ENCODE assay signal across 26 cellular contexts in the genomic region with DNA sequence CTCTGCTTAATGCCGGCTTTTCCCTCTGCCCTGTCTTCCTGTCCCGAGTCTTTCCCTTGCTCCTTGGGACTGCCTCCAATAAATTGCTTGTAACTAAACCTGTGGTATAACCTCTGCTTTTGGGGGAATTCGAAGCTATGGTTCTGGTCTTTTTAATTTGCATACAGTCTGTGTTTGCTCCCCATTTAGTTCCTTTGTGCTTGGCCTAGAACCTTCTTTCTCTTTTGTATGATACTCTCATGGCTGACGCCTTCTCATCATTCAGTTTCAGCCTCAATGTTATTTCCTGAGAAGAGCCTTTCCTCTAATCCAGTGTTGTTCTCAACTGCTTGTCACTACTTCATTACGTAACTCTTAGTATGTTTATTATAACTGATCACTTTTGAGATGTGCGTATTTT.
A peak's percentile ranks its signal among the peaks of the same experiment; 100 is the strongest.
DNase-seq lines count a peak whose midpoint lies in the region; ATAC-seq and TF ChIP-seq lines count a peak whose summit lies in the region.
"Had no signal": no experiment of that assay in that cellular context is flagged by ENCODE, and none has a peak within 500 bp of the region (broad histone marks: within the 10 kb centered on the region; RNA-seq: fewer than 3 reads in every experiment).

No MANE protein-coding gene starts in this region.

- H3K27ac ChIP-seq in right lobe of liver (no peak overlapping the region), mesenchymal stem cell (ENCODE audit: low read length, poor library complexity, severe bottlenecking) (no peak overlapping the region)
- H3K27ac ChIP-seq: 22Rv1, colonic mucosa, foreskin keratinocyte, neural progenitor cell, sigmoid colon, stomach, transverse colon had no signal

- H3K18ac ChIP-seq in mesenchymal stem cell (ENCODE audit: low read depth in 1 of 2, low read length in 2 of 2) = no peak overlapping the region

- no peak overlapping the region for H4K91ac ChIP-seq in mesenchymal stem cell (ENCODE audit: low read length)

- H2BK120ac ChIP-seq in mesenchymal stem cell (ENCODE audit: low read depth, low read length) = no peak overlapping the region

- no peaks in the 10 kb centered on the region for H3K27me3 Mint-ChIP-seq in stimulated activated naive CD8-positive, alpha-beta T cell treated with anti-CD3 and anti-CD28 coated beads, Interleukin-15, amount 100 ng/mL, for 72 hours
- H3K27me3 Mint-ChIP-seq: effector memory CD8-positive, alpha-beta T cell had no signal

- no peak for DNase-seq in stimulated activated naive CD8-positive, alpha-beta T cell treated with anti-CD3 and anti-CD28 coated beads, Interleukin-15, amount 100 ng/mL, for 72 hours
- DNase-seq in stimulated activated naive CD8-positive, alpha-beta T cell treated with anti-CD3 and anti-CD28 coated beads, Interleukin-15, Interleukin-2, amounts not matched to agents 100 U/mL and 50 U/mL, for 24 hours = no peak
- DNase-seq in H4 (ENCODE audit: low spot score) (no peak), right lobe of liver (no peak), mesenchymal stem cell (no peak), MG63 (no peak)
- DNase-seq: activated CD4-positive, alpha-beta T cell treated with anti-CD3 and anti-CD28 coated beads for 4 hours; activated naive CD4-positive, alpha-beta T cell treated with Interleukin-2 at 50 U/mL for 16 hours; activated T-cell treated with anti-CD3 and anti-CD28 coated beads, Interleukin-2, amount 50 U/mL, for 48 hours; amygdala; CD8-positive, alpha-beta T cell; colonic mucosa; DMS153; effector memory CD8-positive, alpha-beta T cell; foreskin keratinocyte; NCI-H1417; NCI-H2081 treated with DMSO at 0.1 percent for 48 hours; NCI-H345; sigmoid colon; stomach; transverse colon had no signal

- H3K36me3 ChIP-seq in right lobe of liver (no peaks in the 10 kb centered on the region), mesenchymal stem cell (ENCODE audit: control insufficient read depth in 1 of 2, insufficient read depth in 2 of 2, low read depth in 1 of 2, low read length in 2 of 2) (no peaks in the 10 kb centered on the region), MG63 (no peaks in the 10 kb centered on the region)
- H3K36me3 ChIP-seq: colonic mucosa, neural progenitor cell, sigmoid colon, stomach, transverse colon had no signal

- H2BK12ac ChIP-seq in mesenchymal stem cell (ENCODE audit: low read length in 2 of 2) = no peak overlapping the region

- WGBS in right lobe of liver (ENCODE audit: insufficient coverage, low coverage, low lambda C conversion rate, missing lambda C conversion rate) = 72% methylated on average over 6 of the region's 6 CpGs
- WGBS in mesenchymal stem cell = 91% methylated on average over 4 of the region's 6 CpGs

- no peak overlapping the region for H3K27ac Mint-ChIP-seq in stimulated activated naive CD8-positive, alpha-beta T cell treated with anti-CD3 and anti-CD28 coated beads, Interleukin-15, amount 100 ng/mL, for 72 hours
- H3K27ac Mint-ChIP-seq: CD8-positive, alpha-beta T cell; effector memory CD8-positive, alpha-beta T cell; neural progenitor cell had no signal

- no peak overlapping the region for H3K4me3 ChIP-seq in right lobe of liver
- no peak overlapping the region for H3K4me3 ChIP-seq in mesenchymal stem cell (ENCODE audit: insufficient read depth in 1 of 2, low read depth in 1 of 2, low read length in 2 of 2)
- no peak overlapping the region for H3K4me3 ChIP-seq in MG63
- H3K4me3 ChIP-seq: colonic mucosa, neural progenitor cell, sigmoid colon, stomach, transverse colon had no signal

- H3K4me3 Mint-ChIP-seq in stimulated activated naive CD8-positive, alpha-beta T cell treated with anti-CD3 and anti-CD28 coated beads, Interleukin-15, amount 100 ng/mL, for 72 hours = no peak overlapping the region
- H3K4me3 Mint-ChIP-seq: CD8-positive, alpha-beta T cell; effector memory CD8-positive, alpha-beta T cell; neural progenitor cell had no signal

- TF ChIP-seq POLR2A in right lobe of liver (IDR thresholded peaks at IDR 0.05) = no peak

- H2AFZ ChIP-seq in mesenchymal stem cell (ENCODE audit: low read depth, low read length) = no peak overlapping the region
- H2AFZ ChIP-seq: neural progenitor cell had no signal

- no peak overlapping the region for H3K4ac ChIP-seq in mesenchymal stem cell (ENCODE audit: low read depth in 1 of 2, low read length in 2 of 2)

- no peak overlapping the region for H2BK15ac ChIP-seq in mesenchymal stem cell (ENCODE audit: low read depth, poor library complexity, severe bottlenecking)

- ATAC-seq in stimulated activated naive CD8-positive, alpha-beta T cell treated with anti-CD3 and anti-CD28 coated beads, Interleukin-15, amount 100 ng/mL, for 72 hours = peak; percentile 42
- no peak for ATAC-seq in stimulated activated naive CD8-positive, alpha-beta T cell treated with anti-CD3 and anti-CD28 coated beads, Interleukin-15, Interleukin-2, amounts not matched to agents 100 U/mL and 50 U/mL, for 24 hours
- ATAC-seq in GM21786 (IDR thresholded peaks at IDR 0.05; ENCODE audit: unreplicated experiment) (peak; percentile 55), HG03159 (IDR thresholded peaks at IDR 0.05; ENCODE audit: unreplicated experiment) (peak; percentile 44), right lobe of liver (no peak)
- ATAC-seq: CD8-positive, alpha-beta T cell; effector memory CD8-positive, alpha-beta T cell; esophagus mucosa; foreskin keratinocyte had no signal

- no peak for TF ChIP-seq CTCF in right lobe of liver (IDR thresholded peaks at IDR 0.05)

- peaks cover under 1 to 12% of the 10 kb centered on the region in 2 donors for H3K9me3 Mint-ChIP-seq in stimulated activated naive CD8-positive, alpha-beta T cell treated with anti-CD3 and anti-CD28 coated beads, Interleukin-15, amount 100 ng/mL, for 72 hours

- no peaks in the 10 kb centered on the region for H3K4me1 ChIP-seq in right lobe of liver
- no peaks in the 10 kb centered on the region for H3K4me1 ChIP-seq in mesenchymal stem cell (ENCODE audit: control insufficient read depth, insufficient read depth, low read depth, low read length)
- H3K4me1 ChIP-seq: colonic mucosa, foreskin keratinocyte, neural progenitor cell, sigmoid colon, stomach, transverse colon had no signal

- no peaks in the 10 kb centered on the region for H3K79me1 ChIP-seq in mesenchymal stem cell (replicated peaks; ENCODE audit: low read length, poor library complexity, severe bottlenecking)

- H3K9me3 ChIP-seq in right lobe of liver (no peaks in the 10 kb centered on the region), mesenchymal stem cell (ENCODE audit: control insufficient read depth, low read length) (no peaks in the 10 kb centered on the region), MG63 (no peaks in the 10 kb centered on the region)
- H3K9me3 ChIP-seq: colonic mucosa, transverse colon had no signal

- intact Hi-C loops in right lobe of liver (cut with DNase I) = no loop called here

- no peak overlapping the region for H3K4me2 ChIP-seq in mesenchymal stem cell (ENCODE audit: low read length, poor library complexity, severe bottlenecking)
- H3K4me2 ChIP-seq: neural progenitor cell had no signal

- H3K4me1 Mint-ChIP-seq in stimulated activated naive CD8-positive, alpha-beta T cell treated with anti-CD3 and anti-CD28 coated beads, Interleukin-15, amount 100 ng/mL, for 72 hours = no peaks in the 10 kb centered on the region

- no peak overlapping the region for H2BK5ac ChIP-seq in mesenchymal stem cell (ENCODE audit: low read depth, low read length, poor library complexity, severe bottlenecking)

- no peaks in the 10 kb centered on the region for H3K27me3 ChIP-seq in right lobe of liver
- no peaks in the 10 kb centered on the region for H3K27me3 ChIP-seq in mesenchymal stem cell (ENCODE audit: control insufficient read depth in 1 of 2, insufficient read depth in 1 of 2, low read length in 2 of 2)
- no peaks in the 10 kb centered on the region for H3K27me3 ChIP-seq in MG63
- H3K27me3 ChIP-seq: colonic mucosa, foreskin keratinocyte, neural progenitor cell, sigmoid colon, stomach, transverse colon had no signal

- H3K9ac ChIP-seq in mesenchymal stem cell (ENCODE audit: low read length) = no peak overlapping the region
- H3K9ac ChIP-seq: neural progenitor cell had no signal

- H3K23ac ChIP-seq in mesenchymal stem cell (ENCODE audit: low read length in 2 of 2) = no peak overlapping the region

- no peak overlapping the region for H2AK5ac ChIP-seq in mesenchymal stem cell (ENCODE audit: low read length, severe bottlenecking)

- H3K14ac ChIP-seq in mesenchymal stem cell (ENCODE audit: low read length in 2 of 2) = no peak overlapping the region

- H4K8ac ChIP-seq in mesenchymal stem cell (ENCODE audit: low read length) = no peak overlapping the region

Comparison
In these comparisons a context has a peak if more than half of its experiments do, and no peak if none do; other contexts are left out.
1. ATAC-seq: peak in stimulated activated naive CD8-positive, alpha-beta T cell treated with anti-CD3 and anti-CD28 coated beads, Interleukin-15, amount 100 ng/mL, for 72 hours (single experiment), GM21786 (single experiment) and HG03159 (single experiment); none in stimulated activated naive CD8-positive, alpha-beta T cell treated with anti-CD3 and anti-CD28 coated beads, Interleukin-15, Interleukin-2, amounts not matched to agents 100 U/mL and 50 U/mL, for 24 hours (single experiment) and right lobe of liver (0 of 4).